Comparison of ENCODE assay signal across 9 cellular contexts in genomic region chr12:49264466-49264872, GRCh38. TPM values are rescaled to one million over a fixed set of nuclear protein-coding genes. Genes with fewer than 3 reads are reported as not detected.
A peak's percentile ranks its signal among the peaks of the same experiment; 100 is the strongest.
DNase-seq lines count a peak whose midpoint lies in the region; ATAC-seq, FAIRE-seq and TF ChIP-seq lines count a peak whose summit lies in the region.
"Had no signal": no experiment of that assay in that cellular context is flagged by ENCODE, and none has a peak within 500 bp of the region (broad histone marks: within the 10 kb centered on the region; RNA-seq: fewer than 3 reads in every experiment).

No MANE protein-coding gene starts in this region.

- peak overlapping the region; percentile 78 for H3K4me3 ChIP-seq in OCI-LY3 (ENCODE audit: low read length)
- peak overlapping the region; percentile 96 for H3K4me3 ChIP-seq in GM12878
- peak overlapping the region; percentile 90 to 94 for H3K4me3 ChIP-seq in left lung

- ATAC-seq in HG02610 (IDR thresholded peaks at IDR 0.05; ENCODE audit: unreplicated experiment), result peak; percentile 17
- ATAC-seq in GM12878, result peak; percentile 59
- ATAC-seq in left lung, result peak; percentile 54

- peak overlapping the region; percentile 66 for H3K27ac ChIP-seq in OCI-LY3 (ENCODE audit: low read length)
- H3K27ac ChIP-seq in GM12878 (ENCODE audit: control insufficient read depth, insufficient read depth), result peak overlapping the region; percentile 93
- H3K27ac ChIP-seq in left lung, result peak overlapping the region; percentile 91 to 99

- H3K4me2 ChIP-seq in OCI-LY3 (ENCODE audit: low read length), result peak overlapping the region; percentile 82
- peak overlapping the region; percentile 83 for H3K4me2 ChIP-seq in GM12878 (ENCODE audit: control insufficient read depth, insufficient read depth)

- TF ChIP-seq EP300 in GM12878 (IDR thresholded peaks at IDR 0.05; ENCODE audit: borderline replicate concordance in 1 of 2, control insufficient read depth in 1 of 2, low read depth in 2 of 2, low read length in 2 of 2), result no peak

- H3K36me3 ChIP-seq in OCI-LY3 (replicated peaks; ENCODE audit: low read depth, low read length) (peaks cover 29% of the 10 kb centered on the region), GM12878 (ENCODE audit: control insufficient read depth in 2 of 2, insufficient read depth in 2 of 2, low read length in 1 of 2) (peaks cover 0 to 9% of the 10 kb centered on the region in 2 experiments; a peak in 2 of 4 replicates), left lung (peaks cover 0 to 23% of the 10 kb centered on the region in 2 donors)

- TSS peak; percentile 92 for BruUV-seq in GM12878 (replicated peaks; lab: Mats Ljungman, UMichigan)

- no peak for TF ChIP-seq RAD21 in GM12878 (IDR thresholded peaks at IDR 0.05; ENCODE audit: insufficient read depth, low read depth, low read length)

- TF ChIP-seq CTCF in OCI-LY3 (IDR thresholded peaks at IDR 0.05; ENCODE audit: low read depth, low read length) (no peak), GM12878 (IDR thresholded peaks at IDR 0.05 in 2 of 3, conservative IDR thresholded peaks at IDR 0.05 in 1 of 3; ENCODE audit: control insufficient read depth in 2 of 3, extremely low read depth in 1 of 3, insufficient read depth in 1 of 3, low read depth in 3 of 3, low read length in 3 of 3) (no peak), left lung (IDR thresholded peaks at IDR 0.05) (no peak)

- TF ChIP-seq POLR2A in GM12878 (IDR thresholded peaks at IDR 0.05; ENCODE audit: low read depth, low read length), result no peak

- H4K20me1 ChIP-seq in OCI-LY3 (ENCODE audit: insufficient read depth, low read length) (peaks cover 26% of the 10 kb centered on the region), GM12878 (ENCODE audit: control insufficient read depth, insufficient read depth) (no peaks in the 10 kb centered on the region; the same call in 1 of the 2 replicates)

- CTCF ChIA-PET in GM12878 (lab: Yijun Ruan, JAX), result interaction anchor here (0.9 to 1.5 kb wide), 2 partner anchors 29 to 412 kb away, joined by 4 to 5 read pairs; partner anchors contain the start of gene DDX23

- intact Hi-C loops in GM12878 (cut with micrococcal nuclease; ENCODE audit: unreplicated experiment) (loop anchor here (2.0 kb wide), 1 partner anchor 30 kb away; no protein-coding TSS in a partner anchor), left lung (cut with DNase I) (no loop called here)

- SMC1A ChIA-PET in GM12878 (lab: Charles Lee; ENCODE audit: uncharacterized antibody, unreplicated experiment), result interaction anchor here (1.2 kb wide), 1 partner anchor 131 kb away, joined by 3 read pairs; no protein-coding TSS in a partner anchor

- H3K79me2 ChIP-seq in OCI-LY3 (ENCODE audit: low read length), result peaks cover 52% of the 10 kb centered on the region
- H3K79me2 ChIP-seq in GM12878 (ENCODE audit: control insufficient read depth, insufficient read depth, low read length), result peaks cover 47% of the 10 kb centered on the region

- in situ Hi-C loops in GM12878 (cut with MboI), result no loop called here

- H2AFZ ChIP-seq in OCI-LY3 (ENCODE audit: low read depth, low read length), result peak overlapping the region; percentile 17; the same call in 1 of the 2 replicates
- H2AFZ ChIP-seq in GM12878 (ENCODE audit: control insufficient read depth, low read depth, low read length), result peak overlapping the region; percentile 81

- H3K4me1 ChIP-seq in OCI-LY3 (ENCODE audit: low read length) (peaks cover 19% of the 10 kb centered on the region), GM12878 (ENCODE audit: control insufficient read depth, insufficient read depth, low read length) (peaks cover 14% of the 10 kb centered on the region), left lung (peaks cover 39 to 64% of the 10 kb centered on the region in 2 donors)

- no peaks in the 10 kb centered on the region for H3K9me3 ChIP-seq in OCI-LY3 (ENCODE audit: insufficient read depth, low read length)
- no peaks in the 10 kb centered on the region for H3K9me3 ChIP-seq in GM12878 (replicated peaks; ENCODE audit: control insufficient read depth, insufficient read depth, low read length)
- no peaks in the 10 kb centered on the region for H3K9me3 ChIP-seq in left lung

- FAIRE-seq in GM12878 (lab: Jason Lieb, UNC), result no peak
- FAIRE-seq: G401.6 had no signal

- H3K27me3 ChIP-seq in OCI-LY3 (ENCODE audit: low read depth, low read length) (no peaks in the 10 kb centered on the region), GM12878 (replicated peaks in 1 of 2; ENCODE audit: control insufficient read depth in 2 of 2, insufficient read depth in 2 of 2, low read length in 1 of 2) (no peaks in the 10 kb centered on the region), left lung (no peaks in the 10 kb centered on the region)

- RAD21 ChIA-PET in GM12878 (lab: Charles Lee; ENCODE audit: unreplicated experiment), result interaction anchor here (1.8 kb wide), 1 partner anchor 133 kb away, joined by 7 read pairs; the partner anchor contains the start of gene TUBA1B

- DNase-seq in NCI-H2081 (lab: John Stamatoyannopoulos, UW) (peak; percentile 66 to 77), NCI-H2081 treated with DMSO at 0.1 percent for 48 hours (lab: John Stamatoyannopoulos, UW) (no peak), GM12878 (ENCODE audit: low read depth, low spot score) (no peak), left lung (peak in 1 of 2 donors; percentile 90), hepatic stellate cell (ENCODE audit: low spot score) (no peak)
- DNase-seq in stimulated activated CD8-positive, alpha-beta memory T cell treated with anti-CD3 and anti-CD28 coated beads, Interleukin-2, amount 100 ng/mL, for 48 hours (ENCODE audit: low read depth in 2 of 2), result peak; percentile 37 to 42

- H3K9ac ChIP-seq in OCI-LY3 (ENCODE audit: low read length), result peak overlapping the region; percentile 87
- H3K9ac ChIP-seq in GM12878 (ENCODE audit: control insufficient read depth, insufficient read depth, low read length), result peak overlapping the region; percentile 99

- WGBS in GM12878 (ENCODE audit: insufficient coverage, insufficient replicate concordance, low lambda C conversion rate, missing lambda C conversion rate), result 1% methylated on average over 25 of the region's 35 CpGs

- POLR2A ChIA-PET in GM12878 (lab: Charles Lee), result interaction anchor here (0.5 to 2.0 kb wide), 8 partner anchors 29 to 307 kb away, joined by 3 to 10 read pairs (median 3); partner anchors contain the start of genes ARF3 and TUBA1B

RNA-seq across cellular contexts. Expression of gene TUBA1C, which starts 0.4 kb away (rescaled TPM):
- 36.9 and 48.7 TPM in 2 replicates for total RNA-seq in GM12878 (2013; cell fraction: nucleolus; rRNA removed)
- total RNA-seq in GM12878 (2014; rRNA removed) (449 and 453 TPM in 2 replicates), GM12878 (2014; rRNA removed; fragmentation: Illumina TruSeq; extraction: Trizol) (333 and 343 TPM in 2 replicates), GM12878 (2021) (318 and 323 TPM in 2 replicates), left lung (100 to 1,000 TPM; 153 to 235 TPM)
- polyA plus RNA-seq in GM12878 (2011; ENCODE audit: low read depth), result 181 TPM
- polyA plus RNA-seq in GM12878 (2011; rRNA removed) (406 and 821 TPM in 2 replicates), GM12878 (2014; fragmentation: Illumina TruSeq; extraction: Trizol) (958 and 1,003 TPM in 2 replicates), GM12878 (2014; fragmentation: Nextera tagmentation; extraction: Ambion mirVana) (100 to 1,000 TPM; 285 to 374 TPM), GM12878 (2014; rRNA removed) (716 and 733 TPM in 2 replicates), GM12878 (2016; fragmentation: Nextera tagmentation; extraction: Ambion mirVana) (100 to 1,000 TPM; 432 to 449 TPM)
- polyA plus RNA-seq in GM12878 (2011; cell fraction: cytosol; rRNA removed), result 1,358 and 1,411 TPM in 2 replicates
- 349 and 442 TPM in 2 replicates for polyA plus RNA-seq in GM12878 (2011; cell fraction: nucleus; rRNA removed)
- polyA plus RNA-seq in GM12878 (2012), result 194 and 220 TPM in 2 replicates
- 870 and 1,102 TPM in 2 replicates for polyA minus RNA-seq in GM12878 (2011; rRNA and poly(A)+ RNA removed)
- 144 and 171 TPM in 2 replicates for polyA minus RNA-seq in GM12878 (2011; cell fraction: cytosol; rRNA and poly(A)+ RNA removed)
- 70.7 and 117 TPM in 2 replicates for polyA minus RNA-seq in GM12878 (2011; cell fraction: nucleus; rRNA and poly(A)+ RNA removed)

RNA-seq across cellular contexts. Expression of gene PRPH, which starts 30.5 kb away (rescaled TPM):
- total RNA-seq in GM12878 (2013; cell fraction: nucleolus; rRNA removed), result not detected in 2 replicates
- total RNA-seq in GM12878 (2014; rRNA removed) (0.22 and 0.23 TPM in 2 replicates), GM12878 (2014; rRNA removed; fragmentation: Illumina TruSeq; extraction: Trizol) (0.09 TPM in 1 of 2 replicates, not detected in the other), GM12878 (2021) (0.31 TPM in 1 of 2 replicates, not detected in the other), left lung (under 1 TPM in 1 of 2 donors, not detected in 1; 0.26 TPM)
- not detected for polyA plus RNA-seq in GM12878 (2011; ENCODE audit: low read depth)
- polyA plus RNA-seq in GM12878 (2011; rRNA removed) (not detected in 2 replicates), GM12878 (2014; fragmentation: Illumina TruSeq; extraction: Trizol) (0.09 TPM in 1 of 2 replicates, not detected in the other), GM12878 (2014; fragmentation: Nextera tagmentation; extraction: Ambion mirVana) (under 1 TPM; 0.11 to 0.16 TPM), GM12878 (2014; rRNA removed) (0.19 TPM in 1 of 2 replicates, not detected in the other), GM12878 (2016; fragmentation: Nextera tagmentation; extraction: Ambion mirVana) (under 1 TPM in 1 of 2 experiments, not detected in 1; 0.45 TPM)
- not detected in 2 replicates for polyA plus RNA-seq in GM12878 (2011; cell fraction: cytosol; rRNA removed)
- polyA plus RNA-seq in GM12878 (2011; cell fraction: nucleus; rRNA removed), result 0.04 and 0.25 TPM in 2 replicates
- not detected in 2 replicates for polyA plus RNA-seq in GM12878 (2012)
- polyA minus RNA-seq in GM12878 (2011; rRNA and poly(A)+ RNA removed), result not detected in 2 replicates
- polyA minus RNA-seq in GM12878 (2011; cell fraction: cytosol; rRNA and poly(A)+ RNA removed), result not detected in 2 replicates
- polyA minus RNA-seq in GM12878 (2011; cell fraction: nucleus; rRNA and poly(A)+ RNA removed), result not detected in 2 replicates

RNA-seq across cellular contexts. Expression of gene TROAP, which starts 58.6 kb away (rescaled TPM):
- 21.4 and 21.8 TPM in 2 replicates for total RNA-seq in GM12878 (2013; cell fraction: nucleolus; rRNA removed)
- total RNA-seq in GM12878 (2014; rRNA removed) (38.9 and 39.1 TPM in 2 replicates), GM12878 (2014; rRNA removed; fragmentation: Illumina TruSeq; extraction: Trizol) (40.1 and 44.2 TPM in 2 replicates), GM12878 (2021) (48.8 and 58.2 TPM in 2 replicates), left lung (1 to 10 TPM; 2.4 to 8.0 TPM)
- polyA plus RNA-seq in GM12878 (2011; ENCODE audit: low read depth), result 13.1 TPM
- polyA plus RNA-seq in GM12878 (2011; rRNA removed) (15.6 and 29.0 TPM in 2 replicates), GM12878 (2014; fragmentation: Illumina TruSeq; extraction: Trizol) (41.8 and 93.7 TPM in 2 replicates), GM12878 (2014; fragmentation: Nextera tagmentation; extraction: Ambion mirVana) (10 to 100 TPM; 26.8 to 46.9 TPM), GM12878 (2014; rRNA removed) (69.9 and 75.4 TPM in 2 replicates), GM12878 (2016; fragmentation: Nextera tagmentation; extraction: Ambion mirVana) (10 to 100 TPM; 59.3 to 59.8 TPM)
- polyA plus RNA-seq in GM12878 (2011; cell fraction: cytosol; rRNA removed), result 22.7 and 35.7 TPM in 2 replicates
- polyA plus RNA-seq in GM12878 (2011; cell fraction: nucleus; rRNA removed), result 112 and 150 TPM in 2 replicates
- 23.4 and 24.0 TPM in 2 replicates for polyA plus RNA-seq in GM12878 (2012)
- polyA minus RNA-seq in GM12878 (2011; rRNA and poly(A)+ RNA removed), result 17.0 and 28.9 TPM in 2 replicates
- polyA minus RNA-seq in GM12878 (2011; cell fraction: cytosol; rRNA and poly(A)+ RNA removed), result 13.1 and 17.6 TPM in 2 replicates
- 37.7 and 62.9 TPM in 2 replicates for polyA minus RNA-seq in GM12878 (2011; cell fraction: nucleus; rRNA and poly(A)+ RNA removed)

Comparison
In these comparisons a context has a peak if more than half of its experiments do, and no peak if none do; other contexts are left out.
1. DNase-seq: peak in NCI-H2081 (2 of 2) and stimulated activated CD8-positive, alpha-beta memory T cell treated with anti-CD3 and anti-CD28 coated beads, Interleukin-2, amount 100 ng/mL, for 48 hours (2 of 2); none in NCI-H2081 treated with DMSO at 0.1 percent for 48 hours (single experiment), GM12878 (single experiment) and hepatic stellate cell (single experiment).
2. Peak in every context shown above with its lines, with median percentiles within 50 percentile points of each other: ATAC-seq, H3K27ac ChIP-seq and H3K4me3 ChIP-seq.